1 cellular context compared by ENCODE assay signal in genomic region chr5:123429221-123429954, GRCh38.
TF ChIP-seq lines count a peak whose summit lies in the region.

No MANE protein-coding gene starts in this region.

TF ChIP-seq in IMR-90, 13 proteins besides CTCF, POLR2A, EP300 and RAD21:
- TF ChIP-seq CHD1 (IDR thresholded peaks at IDR 0.05; ENCODE audit: low read depth, low read length) (no peak), SMC3 (IDR thresholded peaks at IDR 0.05; ENCODE audit: low read depth, low read length) (no peak), CEBPB (IDR thresholded peaks at IDR 0.05; ENCODE audit: low read depth, low read length) (peak; percentile 30; the same call in 1 of the 2 replicates), NFE2L2 (IDR thresholded peaks at IDR 0.05; ENCODE audit: low read depth, low read length) (no peak), MAFK (IDR thresholded peaks at IDR 0.05; ENCODE audit: low read depth, low read length) (no peak), MXI1 (IDR thresholded peaks at IDR 0.05; ENCODE audit: borderline replicate concordance, low read depth, low read length) (no peak)
